Comparison of ENCODE assay signal across 8 cellular contexts in the genomic region with DNA sequence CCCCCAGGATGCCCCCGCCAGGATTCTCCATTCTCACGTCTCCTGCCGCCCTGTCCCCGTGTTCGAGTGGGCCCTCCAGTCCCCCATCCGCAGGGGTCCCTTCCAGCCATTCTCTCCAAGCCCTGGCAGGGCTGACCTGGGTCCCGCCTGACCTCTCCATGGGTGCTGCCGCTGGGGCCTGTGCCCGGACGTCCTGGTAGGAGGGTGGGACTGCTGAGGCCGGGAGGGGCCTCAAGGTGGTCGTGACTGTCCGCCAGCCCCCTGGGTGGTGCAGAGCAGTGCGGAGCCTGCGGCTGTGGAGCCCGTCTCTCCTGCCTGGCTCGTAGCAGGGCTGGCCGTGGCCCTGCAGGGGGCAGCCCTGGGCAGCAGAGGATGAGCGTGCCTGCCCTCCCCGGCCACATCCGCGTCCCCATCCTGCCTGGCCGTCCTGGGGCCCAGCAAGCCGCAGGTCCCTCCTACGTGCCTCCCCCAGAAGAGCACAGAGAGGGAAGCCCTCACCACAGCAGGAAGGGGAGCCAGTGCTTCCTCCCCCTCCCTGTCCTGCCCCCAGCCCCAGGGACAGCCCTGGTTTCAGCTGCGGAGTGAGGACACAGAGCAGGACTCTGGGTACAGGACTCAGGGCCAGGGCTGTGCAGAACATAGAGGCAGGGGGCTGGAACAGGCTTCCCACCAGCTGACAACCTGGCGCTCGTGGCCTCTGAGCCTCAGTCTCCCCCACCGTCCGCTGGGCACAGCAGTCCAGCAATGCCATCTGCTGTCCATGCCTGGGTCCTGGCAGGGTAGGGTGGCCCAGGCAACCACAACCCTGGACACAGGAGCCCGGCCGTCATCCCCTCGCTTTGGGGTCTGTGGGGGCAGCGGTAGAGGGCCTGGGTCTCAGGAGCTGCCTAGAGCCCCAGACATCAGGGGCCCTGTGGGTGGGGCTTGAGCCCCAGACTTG. TPM values are rescaled to one million over a fixed set of nuclear protein-coding genes. Genes with fewer than 3 reads are reported as not detected.
DNase-seq lines count a peak whose midpoint lies in the region; ATAC-seq and TF ChIP-seq lines count a peak whose summit lies in the region.

No MANE protein-coding gene starts in this region.

- H3K4me1 ChIP-seq in SJSA1 (replicated peaks) (peaks cover 8% of the 10 kb centered on the region), psoas muscle (peaks cover 15% of the 10 kb centered on the region)

- no peak overlapping the region for H3K27ac ChIP-seq in SJSA1
- no peak overlapping the region for H3K27ac ChIP-seq in psoas muscle

- intact Hi-C loops in psoas muscle (cut with DNase I) = loop anchor here in 1 of 2 donors (5.0 kb wide), 2 partner anchors 70 to 205 kb away; no protein-coding TSS in a partner anchor

- H3K36me3 ChIP-seq in SJSA1 (no peaks in the 10 kb centered on the region), psoas muscle (ENCODE audit: insufficient read depth in 1 of 2, low read depth in 1 of 2) (no peaks in the 10 kb centered on the region)

- H3K4me3 ChIP-seq in SJSA1 = no peak overlapping the region
- H3K4me3 ChIP-seq in psoas muscle = no peak overlapping the region

- ATAC-seq in HG03095 (IDR thresholded peaks at IDR 0.05; ENCODE audit: unreplicated experiment) (peak; percentile 57), psoas muscle (peak; percentile 69 to 77 (median 74)), GM18517 (IDR thresholded peaks at IDR 0.05; ENCODE audit: unreplicated experiment) (no peak), HG02852 (IDR thresholded peaks at IDR 0.05; ENCODE audit: unreplicated experiment) (no peak)

- peak; percentile 59 for TF ChIP-seq CTCF in psoas muscle (IDR thresholded peaks at IDR 0.05)

- H3K27me3 ChIP-seq in SJSA1 (replicated peaks) (peaks cover 2% of the 10 kb centered on the region; the same call in 1 of the 2 replicates), psoas muscle (ENCODE audit: insufficient read depth in 3 of 3, low read length in 2 of 3) (peaks cover 0 to 58% (median 17%) of the 10 kb centered on the region in 3 donors)

- WGBS in psoas muscle, 3 donors = 20 to 32% (median 30%) methylated on average over 28 to 34 of the region's 34 CpGs

- H3K9me3 ChIP-seq in SJSA1 (replicated peaks) = peaks cover 3% of the 10 kb centered on the region; the same call in 1 of the 2 replicates
- H3K9me3 ChIP-seq in psoas muscle = no peaks in the 10 kb centered on the region

- peak; percentile 75 for DNase-seq in ELF-1 (ENCODE audit: low read depth, low spot score)
- peak; percentile 55 to 65 for DNase-seq in SJSA1 (ENCODE audit: low read depth in 1 of 2, low spot score in 2 of 2)
- DNase-seq in activated gamma-delta T cell treated with anti-CD3 and anti-CD28 coated beads, Interleukin-2, amount 50 U/mL, for 16 hours (ENCODE audit: low read depth) = peak; percentile 51
- peak; percentile 49 for DNase-seq in globus pallidus (ENCODE audit: low spot score)
- DNase-seq in psoas muscle = peak; percentile 69 to 73

RNA-seq across cellular contexts. Expression of gene GRIFIN, which starts 1.5 kb away (rescaled TPM):
- not detected in 2 replicates for total RNA-seq in SJSA1 (2014; rRNA removed; shearing (Covaris generic))
- not detected for total RNA-seq in psoas muscle
- polyA plus RNA-seq in psoas muscle = not detected

RNA-seq across cellular contexts. Expression of gene LFNG, which starts 41.9 kb away (rescaled TPM):
- total RNA-seq in SJSA1 (2014; rRNA removed; shearing (Covaris generic)) = 0.97 and 2.4 TPM in 2 replicates
- 1 to 10 TPM; 2.4 to 3.0 (median 2.8) TPM for total RNA-seq in psoas muscle
- polyA plus RNA-seq in psoas muscle = 1 to 10 TPM; 1.3 to 2.1 (median 2.0) TPM

Comparison
In these comparisons a context has a peak if more than half of its experiments do, and no peak if none do; other contexts are left out.
1. ATAC-seq: peak in HG03095 (single experiment) and psoas muscle (4 of 4); none in GM18517 (single experiment) and HG02852 (single experiment).
2. Peak in every context shown above with its lines, with median percentiles within 50 percentile points of each other: DNase-seq.